In the genomic region with DNA sequence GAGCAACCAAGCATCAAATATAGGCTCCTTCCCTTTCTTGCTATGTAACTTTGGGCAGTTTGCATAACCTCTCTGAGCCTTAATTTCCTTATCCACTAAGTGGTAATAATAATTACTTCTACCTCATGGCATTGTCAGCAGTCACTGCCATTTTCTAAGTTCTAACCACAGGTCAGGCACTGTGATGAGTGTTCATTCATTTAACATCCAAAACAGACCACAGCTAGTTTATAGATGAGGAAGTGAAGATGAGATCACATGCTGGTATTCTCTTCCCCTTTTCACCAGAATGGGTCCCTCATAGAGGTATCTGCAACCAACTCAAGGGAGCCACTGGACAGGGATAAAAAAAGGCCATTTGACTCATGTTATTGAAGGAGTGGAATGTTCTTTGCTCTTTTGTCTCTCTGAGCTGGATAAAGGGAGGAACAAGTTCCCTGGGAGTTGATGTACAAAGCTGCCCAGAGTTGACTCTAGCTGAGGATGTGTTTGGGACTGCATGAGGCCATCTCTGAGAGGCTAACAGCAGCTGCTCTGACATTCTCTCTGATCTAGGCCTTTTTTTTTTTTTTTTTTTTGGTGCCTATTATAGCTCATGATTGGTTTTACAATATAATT, we compare ENCODE assay signal across 1 cellular context.
A peak's percentile ranks its signal among the peaks of the same experiment; 100 is the strongest.
TF ChIP-seq lines count a peak whose summit lies in the region.

No MANE protein-coding gene starts in this region.

TF ChIP-seq in GM12878, 131 proteins besides CTCF, POLR2A, EP300 and RAD21 (continued from another document and continues in another):
- TF ChIP-seq PML (IDR thresholded peaks at IDR 0.05; ENCODE audit: low read length) (0 out of 2 replicates have a peak, but pooled peaks have one; percentile 61), SMC3 (IDR thresholded peaks at IDR 0.05; ENCODE audit: borderline replicate concordance, low read length) (no peak), PAX8 (IDR thresholded peaks at IDR 0.05) (no peak), NFXL1 (IDR thresholded peaks at IDR 0.05; ENCODE audit: borderline replicate concordance) (no peak), DPF2 (IDR thresholded peaks at IDR 0.05) (peak; percentile 99), MTA3 (IDR thresholded peaks at IDR 0.05; ENCODE audit: borderline replicate concordance, low read length) (peak; percentile 58; the same call in 1 of the 2 replicates), ZSCAN29 (IDR thresholded peaks at IDR 0.05) (no peak), HCFC1 (IDR thresholded peaks at IDR 0.05; ENCODE audit: low read length) (no peak), CBX3 (IDR thresholded peaks at IDR 0.05; ENCODE audit: borderline replicate concordance, low read depth) (no peak), NFYA (IDR thresholded peaks at IDR 0.05; ENCODE audit: borderline replicate concordance, low read depth, low read length) (no peak), SP1 (IDR thresholded peaks at IDR 0.05; ENCODE audit: low read depth, low read length) (peak; percentile 33), YBX1 (IDR thresholded peaks at IDR 0.05) (no peak), SMAD5 (IDR thresholded peaks at IDR 0.05; ENCODE audit: low read depth) (no peak), CBX5 (IDR thresholded peaks at IDR 0.05; ENCODE audit: low read depth) (peak; percentile 76; the same call in 1 of the 2 replicates), RCOR1 (conservative IDR thresholded peaks at IDR 0.05; ENCODE audit: low read depth, low read length) (0 out of 2 replicates have a peak, but pooled peaks have one; percentile 34), WRNIP1 (IDR thresholded peaks at IDR 0.05; ENCODE audit: borderline replicate concordance, low read depth, low read length) (no peak), BCL11A (IDR thresholded peaks at IDR 0.05; ENCODE audit: low read depth, low read length) (peak; percentile 94), ASH2L (IDR thresholded peaks at IDR 0.05; ENCODE audit: borderline replicate concordance, low read depth) (no peak), SIX5 (IDR thresholded peaks at IDR 0.05; ENCODE audit: low read depth, low read length, severe bottlenecking) (no peak), CHD2 (IDR thresholded peaks at IDR 0.05; ENCODE audit: borderline replicate concordance, low read depth, low read length) (peak; percentile 63; the same call in 1 of the 2 replicates), IRF4 (IDR thresholded peaks at IDR 0.05; ENCODE audit: low read depth, low read length) (peak; percentile 84), RUNX3 (IDR thresholded peaks at IDR 0.05; ENCODE audit: low read length) (peak; percentile 99), HDAC2 (IDR thresholded peaks at IDR 0.05) (no peak), JUND (IDR thresholded peaks at IDR 0.05; ENCODE audit: low read depth, low read length) (peak; percentile 70; the same call in 1 of the 2 replicates), BACH1 (IDR thresholded peaks at IDR 0.05; ENCODE audit: borderline replicate concordance) (peak; percentile 97), NR2C2 (IDR thresholded peaks at IDR 0.05; ENCODE audit: borderline replicate concordance, control insufficient read depth, insufficient read length, low read depth) (no peak), SRF (IDR thresholded peaks at IDR 0.05; ENCODE audit: low read depth in 2 of 2, low read length in 2 of 2) (no peak), FOXK2 (IDR thresholded peaks at IDR 0.05) (no peak), NFIC (IDR thresholded peaks at IDR 0.05; ENCODE audit: low read depth, low read length) (peak; percentile 96), HDGF (IDR thresholded peaks at IDR 0.05) (0 out of 2 replicates have a peak, but pooled peaks have one; percentile 28), MXI1 (IDR thresholded peaks at IDR 0.05; ENCODE audit: low read depth, low read length) (peak; percentile 43; the same call in 1 of the 2 replicates), SMARCA5 (IDR thresholded peaks at IDR 0.05) (peak; percentile 97), MTA2 (IDR thresholded peaks at IDR 0.05; ENCODE audit: low read depth) (peak; percentile 99), EED (IDR thresholded peaks at IDR 0.05; ENCODE audit: low read depth) (peak; percentile 89), NR2C1 (IDR thresholded peaks at IDR 0.05) (no peak), ZZZ3 (IDR thresholded peaks at IDR 0.05; ENCODE audit: control insufficient read depth, insufficient read length, low read depth) (no peak), ETV6 (conservative IDR thresholded peaks at IDR 0.05 in 1 of 2, IDR thresholded peaks at IDR 0.05 in 1 of 2; ENCODE audit: borderline replicate concordance in 1 of 2, low read depth in 1 of 2) (peak in 1 of 2 experiments; percentile 80; a peak in 1 of 4 replicates), EGR1 (IDR thresholded peaks at IDR 0.05; ENCODE audit: borderline replicate concordance in 1 of 2, low read depth in 2 of 2, low read length in 2 of 2) (no peak), RB1 (IDR thresholded peaks at IDR 0.05; ENCODE audit: borderline replicate concordance) (no peak), SMAD1 (IDR thresholded peaks at IDR 0.05; ENCODE audit: low read depth, partially characterized antibody) (no peak), IKZF1 (conservative IDR thresholded peaks at IDR 0.05) (peak; percentile 93), FOS (IDR thresholded peaks at IDR 0.05; ENCODE audit: borderline replicate concordance, extremely low read depth, insufficient read length) (no peak), KAT2A (conservative IDR thresholded peaks at IDR 0.05; ENCODE audit: control insufficient read depth, low read depth, low read length) (no peak), ZNF217 (IDR thresholded peaks at IDR 0.05) (peak; percentile 98)
- TF ChIP-seq, protein P1, sequence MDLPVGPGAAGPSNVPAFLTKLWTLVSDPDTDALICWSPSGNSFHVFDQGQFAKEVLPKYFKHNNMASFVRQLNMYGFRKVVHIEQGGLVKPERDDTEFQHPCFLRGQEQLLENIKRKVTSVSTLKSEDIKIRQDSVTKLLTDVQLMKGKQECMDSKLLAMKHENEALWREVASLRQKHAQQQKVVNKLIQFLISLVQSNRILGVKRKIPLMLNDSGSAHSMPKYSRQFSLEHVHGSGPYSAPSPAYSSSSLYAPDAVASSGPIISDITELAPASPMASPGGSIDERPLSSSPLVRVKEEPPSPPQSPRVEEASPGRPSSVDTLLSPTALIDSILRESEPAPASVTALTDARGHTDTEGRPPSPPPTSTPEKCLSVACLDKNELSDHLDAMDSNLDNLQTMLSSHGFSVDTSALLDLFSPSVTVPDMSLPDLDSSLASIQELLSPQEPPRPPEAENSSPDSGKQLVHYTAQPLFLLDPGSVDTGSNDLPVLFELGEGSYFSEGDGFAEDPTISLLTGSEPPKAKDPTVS (IDR thresholded peaks at IDR 0.05; ENCODE audit: low read depth, low read length): no peak
- TF ChIP-seq, protein P2, sequence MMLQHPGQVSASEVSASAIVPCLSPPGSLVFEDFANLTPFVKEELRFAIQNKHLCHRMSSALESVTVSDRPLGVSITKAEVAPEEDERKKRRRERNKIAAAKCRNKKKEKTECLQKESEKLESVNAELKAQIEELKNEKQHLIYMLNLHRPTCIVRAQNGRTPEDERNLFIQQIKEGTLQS (IDR thresholded peaks at IDR 0.05; ENCODE audit: borderline replicate concordance, extremely low read depth, low read depth, low read length): no peak
- TF ChIP-seq, protein P3, sequence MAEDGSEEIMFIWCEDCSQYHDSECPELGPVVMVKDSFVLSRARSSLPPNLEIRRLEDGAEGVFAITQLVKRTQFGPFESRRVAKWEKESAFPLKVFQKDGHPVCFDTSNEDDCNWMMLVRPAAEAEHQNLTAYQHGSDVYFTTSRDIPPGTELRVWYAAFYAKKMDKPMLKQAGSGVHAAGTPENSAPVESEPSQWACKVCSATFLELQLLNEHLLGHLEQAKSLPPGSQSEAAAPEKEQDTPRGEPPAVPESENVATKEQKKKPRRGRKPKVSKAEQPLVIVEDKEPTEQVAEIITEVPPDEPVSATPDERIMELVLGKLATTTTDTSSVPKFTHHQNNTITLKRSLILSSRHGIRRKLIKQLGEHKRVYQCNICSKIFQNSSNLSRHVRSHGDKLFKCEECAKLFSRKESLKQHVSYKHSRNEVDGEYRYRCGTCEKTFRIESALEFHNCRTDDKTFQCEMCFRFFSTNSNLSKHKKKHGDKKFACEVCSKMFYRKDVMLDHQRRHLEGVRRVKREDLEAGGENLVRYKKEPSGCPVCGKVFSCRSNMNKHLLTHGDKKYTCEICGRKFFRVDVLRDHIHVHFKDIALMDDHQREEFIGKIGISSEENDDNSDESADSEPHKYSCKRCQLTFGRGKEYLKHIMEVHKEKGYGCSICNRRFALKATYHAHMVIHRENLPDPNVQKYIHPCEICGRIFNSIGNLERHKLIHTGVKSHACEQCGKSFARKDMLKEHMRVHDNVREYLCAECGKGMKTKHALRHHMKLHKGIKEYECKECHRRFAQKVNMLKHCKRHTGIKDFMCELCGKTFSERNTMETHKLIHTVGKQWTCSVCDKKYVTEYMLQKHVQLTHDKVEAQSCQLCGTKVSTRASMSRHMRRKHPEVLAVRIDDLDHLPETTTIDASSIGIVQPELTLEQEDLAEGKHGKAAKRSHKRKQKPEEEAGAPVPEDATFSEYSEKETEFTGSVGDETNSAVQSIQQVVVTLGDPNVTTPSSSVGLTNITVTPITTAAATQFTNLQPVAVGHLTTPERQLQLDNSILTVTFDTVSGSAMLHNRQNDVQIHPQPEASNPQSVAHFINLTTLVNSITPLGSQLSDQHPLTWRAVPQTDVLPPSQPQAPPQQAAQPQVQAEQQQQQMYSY (CRISPR knock-in tag; IDR thresholded peaks at IDR 0.05): no peak
- TF ChIP-seq, protein P4, sequence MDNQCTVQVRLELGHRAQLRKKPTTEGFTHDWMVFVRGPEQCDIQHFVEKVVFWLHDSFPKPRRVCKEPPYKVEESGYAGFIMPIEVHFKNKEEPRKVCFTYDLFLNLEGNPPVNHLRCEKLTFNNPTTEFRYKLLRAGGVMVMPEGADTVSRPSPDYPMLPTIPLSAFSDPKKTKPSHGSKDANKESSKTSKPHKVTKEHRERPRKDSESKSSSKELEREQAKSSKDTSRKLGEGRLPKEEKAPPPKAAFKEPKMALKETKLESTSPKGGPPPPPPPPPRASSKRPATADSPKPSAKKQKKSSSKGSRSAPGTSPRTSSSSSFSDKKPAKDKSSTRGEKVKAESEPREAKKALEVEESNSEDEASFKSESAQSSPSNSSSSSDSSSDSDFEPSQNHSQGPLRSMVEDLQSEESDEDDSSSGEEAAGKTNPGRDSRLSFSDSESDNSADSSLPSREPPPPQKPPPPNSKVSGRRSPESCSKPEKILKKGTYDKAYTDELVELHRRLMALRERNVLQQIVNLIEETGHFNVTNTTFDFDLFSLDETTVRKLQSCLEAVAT (IDR thresholded peaks at IDR 0.05): peak; percentile 89
- TF ChIP-seq, protein P5, sequence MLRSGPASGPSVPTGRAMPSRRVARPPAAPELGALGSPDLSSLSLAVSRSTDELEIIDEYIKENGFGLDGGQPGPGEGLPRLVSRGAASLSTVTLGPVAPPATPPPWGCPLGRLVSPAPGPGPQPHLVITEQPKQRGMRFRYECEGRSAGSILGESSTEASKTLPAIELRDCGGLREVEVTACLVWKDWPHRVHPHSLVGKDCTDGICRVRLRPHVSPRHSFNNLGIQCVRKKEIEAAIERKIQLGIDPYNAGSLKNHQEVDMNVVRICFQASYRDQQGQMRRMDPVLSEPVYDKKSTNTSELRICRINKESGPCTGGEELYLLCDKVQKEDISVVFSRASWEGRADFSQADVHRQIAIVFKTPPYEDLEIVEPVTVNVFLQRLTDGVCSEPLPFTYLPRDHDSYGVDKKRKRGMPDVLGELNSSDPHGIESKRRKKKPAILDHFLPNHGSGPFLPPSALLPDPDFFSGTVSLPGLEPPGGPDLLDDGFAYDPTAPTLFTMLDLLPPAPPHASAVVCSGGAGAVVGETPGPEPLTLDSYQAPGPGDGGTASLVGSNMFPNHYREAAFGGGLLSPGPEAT (IDR thresholded peaks at IDR 0.05; ENCODE audit: low read depth): peak; percentile 91
- TF ChIP-seq, protein P6, sequence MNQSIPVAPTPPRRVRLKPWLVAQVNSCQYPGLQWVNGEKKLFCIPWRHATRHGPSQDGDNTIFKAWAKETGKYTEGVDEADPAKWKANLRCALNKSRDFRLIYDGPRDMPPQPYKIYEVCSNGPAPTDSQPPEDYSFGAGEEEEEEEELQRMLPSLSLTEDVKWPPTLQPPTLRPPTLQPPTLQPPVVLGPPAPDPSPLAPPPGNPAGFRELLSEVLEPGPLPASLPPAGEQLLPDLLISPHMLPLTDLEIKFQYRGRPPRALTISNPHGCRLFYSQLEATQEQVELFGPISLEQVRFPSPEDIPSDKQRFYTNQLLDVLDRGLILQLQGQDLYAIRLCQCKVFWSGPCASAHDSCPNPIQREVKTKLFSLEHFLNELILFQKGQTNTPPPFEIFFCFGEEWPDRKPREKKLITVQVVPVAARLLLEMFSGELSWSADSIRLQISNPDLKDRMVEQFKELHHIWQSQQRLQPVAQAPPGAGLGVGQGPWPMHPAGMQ (IDR thresholded peaks at IDR 0.05; ENCODE audit: borderline replicate concordance): no peak
- TF ChIP-seq, protein P7, sequence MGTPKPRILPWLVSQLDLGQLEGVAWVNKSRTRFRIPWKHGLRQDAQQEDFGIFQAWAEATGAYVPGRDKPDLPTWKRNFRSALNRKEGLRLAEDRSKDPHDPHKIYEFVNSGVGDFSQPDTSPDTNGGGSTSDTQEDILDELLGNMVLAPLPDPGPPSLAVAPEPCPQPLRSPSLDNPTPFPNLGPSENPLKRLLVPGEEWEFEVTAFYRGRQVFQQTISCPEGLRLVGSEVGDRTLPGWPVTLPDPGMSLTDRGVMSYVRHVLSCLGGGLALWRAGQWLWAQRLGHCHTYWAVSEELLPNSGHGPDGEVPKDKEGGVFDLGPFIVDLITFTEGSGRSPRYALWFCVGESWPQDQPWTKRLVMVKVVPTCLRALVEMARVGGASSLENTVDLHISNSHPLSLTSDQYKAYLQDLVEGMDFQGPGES (IDR thresholded peaks at IDR 0.05): no peak
- TF ChIP-seq, protein P8, sequence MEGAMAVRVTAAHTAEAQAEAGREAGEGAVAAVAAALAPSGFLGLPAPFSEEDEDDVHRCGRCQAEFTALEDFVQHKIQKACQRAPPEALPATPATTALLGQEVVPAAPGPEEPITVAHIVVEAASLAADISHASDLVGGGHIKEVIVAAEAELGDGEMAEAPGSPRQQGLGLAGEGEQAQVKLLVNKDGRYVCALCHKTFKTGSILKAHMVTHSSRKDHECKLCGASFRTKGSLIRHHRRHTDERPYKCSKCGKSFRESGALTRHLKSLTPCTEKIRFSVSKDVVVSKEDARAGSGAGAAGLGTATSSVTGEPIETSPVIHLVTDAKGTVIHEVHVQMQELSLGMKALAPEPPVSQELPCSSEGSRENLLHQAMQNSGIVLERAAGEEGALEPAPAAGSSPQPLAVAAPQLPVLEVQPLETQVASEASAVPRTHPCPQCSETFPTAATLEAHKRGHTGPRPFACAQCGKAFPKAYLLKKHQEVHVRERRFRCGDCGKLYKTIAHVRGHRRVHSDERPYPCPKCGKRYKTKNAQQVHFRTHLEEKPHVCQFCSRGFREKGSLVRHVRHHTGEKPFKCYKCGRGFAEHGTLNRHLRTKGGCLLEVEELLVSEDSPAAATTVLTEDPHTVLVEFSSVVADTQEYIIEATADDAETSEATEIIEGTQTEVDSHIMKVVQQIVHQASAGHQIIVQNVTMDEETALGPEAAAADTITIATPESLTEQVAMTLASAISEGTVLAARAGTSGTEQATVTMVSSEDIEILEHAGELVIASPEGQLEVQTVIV (IDR thresholded peaks at IDR 0.05; ENCODE audit: borderline replicate concordance, partially characterized antibody): no peak
- TF ChIP-seq, protein P9, sequence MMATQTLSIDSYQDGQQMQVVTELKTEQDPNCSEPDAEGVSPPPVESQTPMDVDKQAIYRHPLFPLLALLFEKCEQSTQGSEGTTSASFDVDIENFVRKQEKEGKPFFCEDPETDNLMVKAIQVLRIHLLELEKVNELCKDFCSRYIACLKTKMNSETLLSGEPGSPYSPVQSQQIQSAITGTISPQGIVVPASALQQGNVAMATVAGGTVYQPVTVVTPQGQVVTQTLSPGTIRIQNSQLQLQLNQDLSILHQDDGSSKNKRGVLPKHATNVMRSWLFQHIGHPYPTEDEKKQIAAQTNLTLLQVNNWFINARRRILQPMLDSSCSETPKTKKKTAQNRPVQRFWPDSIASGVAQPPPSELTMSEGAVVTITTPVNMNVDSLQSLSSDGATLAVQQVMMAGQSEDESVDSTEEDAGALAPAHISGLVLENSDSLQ (IDR thresholded peaks at IDR 0.05): peak; percentile 46; the same call in 1 of the 2 replicates
